ENCODE assay signal across 1 cellular context in genomic region chr2:46770622-46771021, GRCh38.
TF ChIP-seq lines count a peak whose summit lies in the region.

No MANE protein-coding gene starts in this region.

TF ChIP-seq in HepG2, 621 proteins besides CTCF, POLR2A, EP300 and RAD21 (continued from another document and continues in another):
- TF ChIP-seq, protein P1, sequence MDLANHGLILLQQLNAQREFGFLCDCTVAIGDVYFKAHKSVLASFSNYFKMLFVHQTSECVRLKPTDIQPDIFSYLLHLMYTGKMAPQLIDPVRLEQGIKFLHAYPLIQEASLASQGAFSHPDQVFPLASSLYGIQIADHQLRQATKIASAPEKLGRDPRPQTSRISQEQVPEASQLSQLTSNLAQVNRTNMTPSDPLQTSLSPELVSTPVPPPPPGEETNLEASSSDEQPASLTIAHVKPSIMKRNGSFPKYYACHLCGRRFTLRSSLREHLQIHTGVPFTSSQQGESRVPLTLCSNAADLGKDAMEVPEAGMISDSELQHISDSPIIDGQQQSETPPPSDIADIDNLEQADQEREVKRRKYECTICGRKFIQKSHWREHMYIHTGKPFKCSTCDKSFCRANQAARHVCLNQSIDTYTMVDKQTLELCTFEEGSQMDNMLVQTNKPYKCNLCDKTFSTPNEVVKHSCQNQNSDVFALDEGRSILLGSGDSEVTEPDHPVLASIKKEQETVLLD (CRISPR knock-in tag; IDR thresholded peaks at IDR 0.05; ENCODE audit: low read depth): no peak
- TF ChIP-seq MAFK (conservative IDR thresholded peaks at IDR 0.05 in 1 of 2, IDR thresholded peaks at IDR 0.05 in 1 of 2; ENCODE audit: low read length in 2 of 2): no peak
- TF ChIP-seq NCOA2 (CRISPR knock-in tag; IDR thresholded peaks at IDR 0.05): peak; percentile 55; the same call in 1 of the 2 replicates
- TF ChIP-seq, protein P2, sequence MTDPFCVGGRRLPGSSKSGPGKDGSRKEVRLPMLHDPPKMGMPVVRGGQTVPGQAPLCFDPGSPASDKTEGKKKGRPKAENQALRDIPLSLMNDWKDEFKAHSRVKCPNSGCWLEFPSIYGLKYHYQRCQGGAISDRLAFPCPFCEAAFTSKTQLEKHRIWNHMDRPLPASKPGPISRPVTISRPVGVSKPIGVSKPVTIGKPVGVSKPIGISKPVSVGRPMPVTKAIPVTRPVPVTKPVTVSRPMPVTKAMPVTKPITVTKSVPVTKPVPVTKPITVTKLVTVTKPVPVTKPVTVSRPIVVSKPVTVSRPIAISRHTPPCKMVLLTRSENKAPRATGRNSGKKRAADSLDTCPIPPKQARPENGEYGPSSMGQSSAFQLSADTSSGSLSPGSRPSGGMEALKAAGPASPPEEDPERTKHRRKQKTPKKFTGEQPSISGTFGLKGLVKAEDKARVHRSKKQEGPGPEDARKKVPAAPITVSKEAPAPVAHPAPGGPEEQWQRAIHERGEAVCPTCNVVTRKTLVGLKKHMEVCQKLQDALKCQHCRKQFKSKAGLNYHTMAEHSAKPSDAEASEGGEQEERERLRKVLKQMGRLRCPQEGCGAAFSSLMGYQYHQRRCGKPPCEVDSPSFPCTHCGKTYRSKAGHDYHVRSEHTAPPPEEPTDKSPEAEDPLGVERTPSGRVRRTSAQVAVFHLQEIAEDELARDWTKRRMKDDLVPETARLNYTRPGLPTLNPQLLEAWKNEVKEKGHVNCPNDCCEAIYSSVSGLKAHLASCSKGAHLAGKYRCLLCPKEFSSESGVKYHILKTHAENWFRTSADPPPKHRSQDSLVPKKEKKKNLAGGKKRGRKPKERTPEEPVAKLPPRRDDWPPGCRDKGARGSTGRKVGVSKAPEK (CRISPR knock-in tag; IDR thresholded peaks at IDR 0.05; ENCODE audit: borderline replicate concordance): no peak
- peak; percentile 52; the same call in 1 of the 2 replicates for TF ChIP-seq RXRB (CRISPR knock-in tag; IDR thresholded peaks at IDR 0.05; ENCODE audit: borderline replicate concordance)
- 0 out of 2 replicates have a peak, but pooled peaks have one; percentile 44 for TF ChIP-seq ZBTB7B (CRISPR knock-in tag; IDR thresholded peaks at IDR 0.05)
- no peak for TF ChIP-seq ZBTB37 (CRISPR knock-in tag; IDR thresholded peaks at IDR 0.05)
- TF ChIP-seq DNMT3B (CRISPR knock-in tag; conservative IDR thresholded peaks at IDR 0.05): 0 out of 2 replicates have a peak, but pooled peaks have one; percentile 37
- peak; percentile 17; the same call in 1 of the 2 replicates for TF ChIP-seq SOX5 (CRISPR knock-in tag; IDR thresholded peaks at IDR 0.05; ENCODE audit: borderline replicate concordance)
- peak; percentile 37 for TF ChIP-seq CEBPG (CRISPR knock-in tag; IDR thresholded peaks at IDR 0.05)
- TF ChIP-seq SOX13 (IDR thresholded peaks at IDR 0.05): no peak
- peak in 1 of 2 experiments; percentile 46; a peak in 1 of 4 replicates for TF ChIP-seq SOX13 (CRISPR knock-in tag; conservative IDR thresholded peaks at IDR 0.05 in 1 of 2, IDR thresholded peaks at IDR 0.05 in 1 of 2)
- TF ChIP-seq RNF2 (conservative IDR thresholded peaks at IDR 0.05; ENCODE audit: low read depth): no peak
- no peak for TF ChIP-seq ZNF564 (CRISPR knock-in tag; IDR thresholded peaks at IDR 0.05)
- TF ChIP-seq, protein P3, sequence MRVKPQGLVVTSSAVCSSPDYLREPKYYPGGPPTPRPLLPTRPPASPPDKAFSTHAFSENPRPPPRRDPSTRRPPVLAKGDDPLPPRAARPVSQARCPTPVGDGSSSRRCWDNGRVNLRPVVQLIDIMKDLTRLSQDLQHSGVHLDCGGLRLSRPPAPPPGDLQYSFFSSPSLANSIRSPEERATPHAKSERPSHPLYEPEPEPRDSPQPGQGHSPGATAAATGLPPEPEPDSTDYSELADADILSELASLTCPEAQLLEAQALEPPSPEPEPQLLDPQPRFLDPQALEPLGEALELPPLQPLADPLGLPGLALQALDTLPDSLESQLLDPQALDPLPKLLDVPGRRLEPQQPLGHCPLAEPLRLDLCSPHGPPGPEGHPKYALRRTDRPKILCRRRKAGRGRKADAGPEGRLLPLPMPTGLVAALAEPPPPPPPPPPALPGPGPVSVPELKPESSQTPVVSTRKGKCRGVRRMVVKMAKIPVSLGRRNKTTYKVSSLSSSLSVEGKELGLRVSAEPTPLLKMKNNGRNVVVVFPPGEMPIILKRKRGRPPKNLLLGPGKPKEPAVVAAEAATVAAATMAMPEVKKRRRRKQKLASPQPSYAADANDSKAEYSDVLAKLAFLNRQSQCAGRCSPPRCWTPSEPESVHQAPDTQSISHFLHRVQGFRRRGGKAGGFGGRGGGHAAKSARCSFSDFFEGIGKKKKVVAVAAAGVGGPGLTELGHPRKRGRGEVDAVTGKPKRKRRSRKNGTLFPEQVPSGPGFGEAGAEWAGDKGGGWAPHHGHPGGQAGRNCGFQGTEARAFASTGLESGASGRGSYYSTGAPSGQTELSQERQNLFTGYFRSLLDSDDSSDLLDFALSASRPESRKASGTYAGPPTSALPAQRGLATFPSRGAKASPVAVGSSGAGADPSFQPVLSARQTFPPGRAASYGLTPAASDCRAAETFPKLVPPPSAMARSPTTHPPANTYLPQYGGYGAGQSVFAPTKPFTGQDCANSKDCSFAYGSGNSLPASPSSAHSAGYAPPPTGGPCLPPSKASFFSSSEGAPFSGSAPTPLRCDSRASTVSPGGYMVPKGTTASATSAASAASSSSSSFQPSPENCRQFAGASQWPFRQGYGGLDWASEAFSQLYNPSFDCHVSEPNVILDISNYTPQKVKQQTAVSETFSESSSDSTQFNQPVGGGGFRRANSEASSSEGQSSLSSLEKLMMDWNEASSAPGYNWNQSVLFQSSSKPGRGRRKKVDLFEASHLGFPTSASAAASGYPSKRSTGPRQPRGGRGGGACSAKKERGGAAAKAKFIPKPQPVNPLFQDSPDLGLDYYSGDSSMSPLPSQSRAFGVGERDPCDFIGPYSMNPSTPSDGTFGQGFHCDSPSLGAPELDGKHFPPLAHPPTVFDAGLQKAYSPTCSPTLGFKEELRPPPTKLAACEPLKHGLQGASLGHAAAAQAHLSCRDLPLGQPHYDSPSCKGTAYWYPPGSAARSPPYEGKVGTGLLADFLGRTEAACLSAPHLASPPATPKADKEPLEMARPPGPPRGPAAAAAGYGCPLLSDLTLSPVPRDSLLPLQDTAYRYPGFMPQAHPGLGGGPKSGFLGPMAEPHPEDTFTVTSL (CRISPR knock-in tag; IDR thresholded peaks at IDR 0.05; ENCODE audit: borderline replicate concordance): peak; percentile 77; the same call in 1 of the 2 replicates
- peak; percentile 91 for TF ChIP-seq ATF3 (CRISPR knock-in tag; IDR thresholded peaks at IDR 0.05)
- 0 out of 2 replicates have a peak, but pooled peaks have one; percentile 24 for TF ChIP-seq MEF2D (CRISPR knock-in tag; IDR thresholded peaks at IDR 0.05)
- TF ChIP-seq FOXA1 (IDR thresholded peaks at IDR 0.05): no peak
- peak; percentile 56 for TF ChIP-seq FOXA1 (CRISPR knock-in tag; IDR thresholded peaks at IDR 0.05)
- no peak for TF ChIP-seq LCORL (IDR thresholded peaks at IDR 0.05)
- TF ChIP-seq LCORL (CRISPR knock-in tag; IDR thresholded peaks at IDR 0.05): 0 out of 2 replicates have a peak, but pooled peaks have one; percentile 22
- peak; percentile 51; the same call in 1 of the 2 replicates for TF ChIP-seq ATF2 (CRISPR knock-in tag; IDR thresholded peaks at IDR 0.05)
- 0 out of 2 replicates have a peak, but pooled peaks have one; percentile 32 for TF ChIP-seq ZNF644 (CRISPR knock-in tag; IDR thresholded peaks at IDR 0.05; ENCODE audit: low read depth)
- TF ChIP-seq ZMYM4 (CRISPR knock-in tag; IDR thresholded peaks at IDR 0.05): peak; percentile 58
- TF ChIP-seq ZNF570 (CRISPR knock-in tag; IDR thresholded peaks at IDR 0.05; ENCODE audit: borderline replicate concordance): no peak
- TF ChIP-seq ZBTB26 (CRISPR knock-in tag; IDR thresholded peaks at IDR 0.05; ENCODE audit: borderline replicate concordance): no peak
- TF ChIP-seq ARID5B (CRISPR knock-in tag; IDR thresholded peaks at IDR 0.05): peak; percentile 90
- TF ChIP-seq SCMH1 (CRISPR knock-in tag; IDR thresholded peaks at IDR 0.05; ENCODE audit: borderline replicate concordance): no peak
- peak in 1 of 2 experiments; percentile 57; a peak in 1 of 4 replicates for TF ChIP-seq KLF16 (CRISPR knock-in tag; IDR thresholded peaks at IDR 0.05)
- TF ChIP-seq PCBP2 (optimal IDR thresholded peaks at IDR 0.05; ENCODE audit: low read depth, low read length, poor library complexity, severe bottlenecking): no peak
- 0 out of 2 replicates have a peak, but pooled peaks have one; percentile 12 for TF ChIP-seq RARA (CRISPR knock-in tag; IDR thresholded peaks at IDR 0.05)
- peak; percentile 76 for TF ChIP-seq PAXIP1 (CRISPR knock-in tag; conservative IDR thresholded peaks at IDR 0.05)
- TF ChIP-seq SOX6 (IDR thresholded peaks at IDR 0.05): no peak
- peak; percentile 70 for TF ChIP-seq SOX6 (CRISPR knock-in tag; IDR thresholded peaks at IDR 0.05)
- TF ChIP-seq NFKB2 (CRISPR knock-in tag; IDR thresholded peaks at IDR 0.05; ENCODE audit: borderline replicate concordance): no peak
- TF ChIP-seq MEIS1 (CRISPR knock-in tag; IDR thresholded peaks at IDR 0.05; ENCODE audit: borderline replicate concordance): no peak
